9 cellular contexts compared by ENCODE assay signal in the genomic region with DNA sequence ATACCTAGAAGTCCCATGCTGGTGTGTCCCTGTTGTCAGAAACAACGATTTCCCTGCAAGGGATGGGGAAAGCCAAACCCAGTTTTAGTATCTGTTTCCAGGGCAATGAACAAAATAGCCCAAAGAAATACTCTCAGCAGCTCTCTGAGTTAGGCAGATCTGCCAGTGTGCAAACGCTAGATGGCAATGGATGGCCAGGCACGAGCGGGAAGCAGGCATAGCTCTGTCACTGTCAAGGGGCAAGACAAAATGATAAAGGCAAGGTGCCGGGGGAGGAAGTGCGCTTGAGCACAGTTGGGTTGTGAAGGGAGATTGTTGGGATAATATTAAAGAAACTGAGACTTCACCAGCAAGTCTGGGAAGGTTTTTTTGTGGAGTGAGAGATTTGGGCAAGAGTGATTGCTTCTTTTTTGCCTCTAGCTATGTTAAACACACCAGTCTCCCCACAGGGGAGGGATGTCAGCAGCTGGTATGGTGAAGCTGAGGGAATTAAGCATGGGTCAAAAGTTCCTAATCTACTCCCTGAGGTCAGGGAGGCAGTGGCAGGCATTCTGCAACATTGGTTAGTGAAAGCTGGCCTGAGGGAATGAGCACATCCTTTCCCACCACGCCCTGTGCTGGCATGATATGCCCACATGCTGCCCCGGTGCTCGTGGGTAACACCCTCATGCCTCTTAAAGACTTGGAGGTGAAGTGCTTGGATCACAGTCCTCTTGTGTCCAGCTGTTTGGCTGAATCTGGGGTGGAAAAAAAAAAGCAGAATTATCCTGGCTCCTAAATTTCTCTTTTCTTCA.
DNase-seq lines count a peak whose midpoint lies in the region; ATAC-seq, FAIRE-seq and TF ChIP-seq lines count a peak whose summit lies in the region.
"Had no signal": no experiment of that assay in that cellular context is flagged by ENCODE, and none has a peak within 500 bp of the region (broad histone marks: within the 10 kb centered on the region; RNA-seq: fewer than 3 reads in every experiment).

No MANE protein-coding gene starts in this region.

- no peak overlapping the region for H3K4me3 Mint-ChIP-seq in astrocyte (ENCODE audit: unreplicated experiment)

- no peaks in the 10 kb centered on the region for H4K20me1 ChIP-seq in BLaER1
- H4K20me1 ChIP-seq in astrocyte (ENCODE audit: insufficient read depth, low read length): no peaks in the 10 kb centered on the region

- peaks cover 17% of the 10 kb centered on the region for H3K4me1 Mint-ChIP-seq in astrocyte (ENCODE audit: low read depth, unreplicated experiment)

- TF ChIP-seq EP300 in suprapubic skin (IDR thresholded peaks at IDR 0.05): no peak

- peak; percentile 33 for TF ChIP-seq CTCF in astrocyte (IDR thresholded peaks at IDR 0.05; ENCODE audit: insufficient read depth, low read depth, low read length)
- no peak for TF ChIP-seq CTCF in suprapubic skin (IDR thresholded peaks at IDR 0.05)

- no peak overlapping the region for H2AFZ ChIP-seq in astrocyte (ENCODE audit: low read depth, low read length)

- H3K9ac ChIP-seq in BLaER1 (no peak overlapping the region), astrocyte (ENCODE audit: low read length) (no peak overlapping the region)

- TF ChIP-seq POLR2A in suprapubic skin (IDR thresholded peaks at IDR 0.05): no peak

- H3K27me3 ChIP-seq in BLaER1 (no peaks in the 10 kb centered on the region), astrocyte (ENCODE audit: insufficient read depth, low read length) (no peaks in the 10 kb centered on the region), suprapubic skin (no peaks in the 10 kb centered on the region)
- H3K27me3 ChIP-seq: body of pancreas had no signal

- no peaks in the 10 kb centered on the region for H3K9me3 Mint-ChIP-seq in astrocyte (ENCODE audit: unreplicated experiment)

- peaks cover 54% of the 10 kb centered on the region for H3K4me1 ChIP-seq in BLaER1
- peaks cover 5% of the 10 kb centered on the region for H3K4me1 ChIP-seq in astrocyte (ENCODE audit: insufficient read depth, low read length)
- no peaks in the 10 kb centered on the region for H3K4me1 ChIP-seq in suprapubic skin
- H3K4me1 ChIP-seq: body of pancreas had no signal

- H3K27ac Mint-ChIP-seq in astrocyte (ENCODE audit: unreplicated experiment): no peak overlapping the region

- no peaks in the 10 kb centered on the region for H3K36me3 Mint-ChIP-seq in astrocyte (ENCODE audit: low read depth, unreplicated experiment)

- H3K36me3 ChIP-seq in BLaER1: no peaks in the 10 kb centered on the region
- H3K36me3 ChIP-seq in astrocyte (ENCODE audit: insufficient read depth, low read length): no peaks in the 10 kb centered on the region
- H3K36me3 ChIP-seq in suprapubic skin: no peaks in the 10 kb centered on the region

- H3K27me3 Mint-ChIP-seq in astrocyte (ENCODE audit: low read depth, unreplicated experiment): peaks cover 8% of the 10 kb centered on the region

- FAIRE-seq in astrocyte (lab: Jason Lieb, UNC): no peak

- no peak overlapping the region for H3K27ac ChIP-seq in BLaER1
- no peak overlapping the region for H3K27ac ChIP-seq in astrocyte (ENCODE audit: low read depth, low read length)
- H3K27ac ChIP-seq in suprapubic skin: no peak overlapping the region
- H3K27ac ChIP-seq: body of pancreas had no signal

- H3K9me3 ChIP-seq in BLaER1 (no peaks in the 10 kb centered on the region), astrocyte (ENCODE audit: insufficient read depth, low read depth, low read length) (no peaks in the 10 kb centered on the region), suprapubic skin (no peaks in the 10 kb centered on the region)
- H3K9me3 ChIP-seq: body of pancreas had no signal

- H3K4me3 ChIP-seq in BLaER1: no peak overlapping the region
- H3K4me3 ChIP-seq in astrocyte (ENCODE audit: insufficient read depth, low read depth, low read length): no peak overlapping the region
- H3K4me3 ChIP-seq in suprapubic skin: no peak overlapping the region
- H3K4me3 ChIP-seq: body of pancreas had no signal

- DNase-seq in KBM-7 (peak; percentile 65), astrocyte (ENCODE audit: low read depth) (peak; percentile 8), middle frontal gyrus (ENCODE audit: extremely low spot score, low spot score) (peak; percentile 25), suprapubic skin (ENCODE audit: low spot score in 2 of 2) (no peak)

- no peaks in the 10 kb centered on the region for H3K79me2 ChIP-seq in astrocyte (ENCODE audit: insufficient read depth, low read length)

- ATAC-seq in GM21367 (IDR thresholded peaks at IDR 0.05; ENCODE audit: unreplicated experiment): peak; percentile 59
- no peak for ATAC-seq in GM19397 (IDR thresholded peaks at IDR 0.05; ENCODE audit: unreplicated experiment)
- no peak for ATAC-seq in GM18519 (IDR thresholded peaks at IDR 0.05; ENCODE audit: low FRiP score, unreplicated experiment)
- ATAC-seq: body of pancreas had no signal

- WGBS in suprapubic skin: 37% methylated on average over 9 of the region's 9 CpGs

- H3K4me2 ChIP-seq in BLaER1 (peak overlapping the region; percentile 46), astrocyte (ENCODE audit: low read length) (no peak overlapping the region)

- in situ Hi-C loops in KBM-7 (cut with MboI; ENCODE audit: low pct_unique_long_range_greater_than_20kb, low sequenced_read_pairs): loop anchor here (25.0 kb wide), 1 partner anchor 771 kb away; no protein-coding TSS in a partner anchor

Comparison
In these comparisons a context has a peak if more than half of its experiments do, and no peak if none do; other contexts are left out.
1. DNase-seq: peak in KBM-7 (single experiment), astrocyte (single experiment) and middle frontal gyrus (single experiment); none in suprapubic skin (0 of 2).